Comparison of ENCODE assay signal across 1 cellular context in genomic region chr16:19842758-19843157, GRCh38.
TF ChIP-seq lines count a peak whose summit lies in the region.

No MANE protein-coding gene starts in this region.

TF ChIP-seq in SK-N-SH, 30 proteins besides CTCF, POLR2A, EP300 and RAD21 (continued from another document):
- TF ChIP-seq, protein P1, sequence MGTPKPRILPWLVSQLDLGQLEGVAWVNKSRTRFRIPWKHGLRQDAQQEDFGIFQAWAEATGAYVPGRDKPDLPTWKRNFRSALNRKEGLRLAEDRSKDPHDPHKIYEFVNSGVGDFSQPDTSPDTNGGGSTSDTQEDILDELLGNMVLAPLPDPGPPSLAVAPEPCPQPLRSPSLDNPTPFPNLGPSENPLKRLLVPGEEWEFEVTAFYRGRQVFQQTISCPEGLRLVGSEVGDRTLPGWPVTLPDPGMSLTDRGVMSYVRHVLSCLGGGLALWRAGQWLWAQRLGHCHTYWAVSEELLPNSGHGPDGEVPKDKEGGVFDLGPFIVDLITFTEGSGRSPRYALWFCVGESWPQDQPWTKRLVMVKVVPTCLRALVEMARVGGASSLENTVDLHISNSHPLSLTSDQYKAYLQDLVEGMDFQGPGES (IDR thresholded peaks at IDR 0.05; ENCODE audit: low read depth, low read length): no peak
- TF ChIP-seq CHD2 (IDR thresholded peaks at IDR 0.05; ENCODE audit: low read length, partially characterized antibody) (no peak), EZH2phosphoT487 (IDR thresholded peaks at IDR 0.05; ENCODE audit: borderline replicate concordance, low read depth) (no peak)
